1 cellular context compared by ENCODE assay signal in the genomic region with DNA sequence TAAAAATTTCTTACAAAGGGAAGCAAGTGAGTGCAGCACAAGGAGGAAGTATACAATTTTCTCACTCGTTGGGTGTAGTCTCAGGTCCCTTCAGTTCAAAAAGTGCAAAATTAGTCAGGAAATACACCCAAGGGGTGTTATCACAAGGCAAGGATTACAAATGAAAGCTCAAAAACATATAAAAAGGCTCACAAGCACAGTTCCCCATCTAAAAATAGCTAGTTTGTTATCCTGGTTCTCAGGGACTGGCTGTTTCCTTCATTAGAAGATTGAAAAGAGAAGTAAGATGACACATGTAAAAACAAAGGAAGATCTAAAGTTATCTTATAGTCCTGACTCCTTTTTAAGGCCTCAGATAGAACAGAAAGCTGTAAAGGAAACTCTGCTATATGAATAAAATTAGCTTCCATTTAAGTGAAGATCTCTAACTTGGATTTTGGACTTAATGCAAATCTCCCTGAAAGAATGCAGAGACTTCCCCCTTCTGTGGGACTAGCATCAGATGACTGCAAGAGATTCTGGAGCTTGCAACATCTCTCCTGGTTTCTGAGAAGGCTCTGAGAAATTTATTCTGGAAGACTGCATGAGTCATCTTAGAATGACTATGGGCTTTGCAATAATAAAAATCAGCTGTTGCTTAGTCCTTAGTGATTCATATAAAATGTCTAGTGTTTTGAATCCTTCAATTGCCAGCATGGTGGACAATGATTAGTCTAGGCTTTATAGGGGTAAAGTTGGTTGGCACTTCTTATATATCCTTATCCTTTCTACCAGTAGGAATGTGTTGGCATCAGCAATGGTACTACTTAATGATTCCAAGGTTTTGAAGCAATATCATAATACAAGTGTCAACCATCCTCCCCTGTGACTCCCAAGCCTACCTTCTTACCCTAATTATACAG.
TF ChIP-seq lines count a peak whose summit lies in the region.

No MANE protein-coding gene starts in this region.

TF ChIP-seq in K562, 482 proteins besides CTCF, POLR2A, EP300 and RAD21 (continued from another document):
- peak in 1 of 2 experiments; percentile 98; a peak in 2 of 4 replicates for TF ChIP-seq ZNF318 (IDR thresholded peaks at IDR 0.05; ENCODE audit: borderline replicate concordance in 1 of 2, low read depth in 1 of 2)
- TF ChIP-seq SMARCC2 (IDR thresholded peaks at IDR 0.05; ENCODE audit: low read depth) = peak; percentile 94
- no peak for TF ChIP-seq NR1H2 (CRISPR knock-in tag; IDR thresholded peaks at IDR 0.05)
- TF ChIP-seq HNRNPL (IDR thresholded peaks at IDR 0.05; ENCODE audit: low read depth, low read length) = no peak
- TF ChIP-seq RBFOX2 (IDR thresholded peaks at IDR 0.05; ENCODE audit: low read depth, low read length) = peak; percentile 50
- TF ChIP-seq SRSF9 (IDR thresholded peaks at IDR 0.05; ENCODE audit: borderline replicate concordance, low read depth, low read length) = no peak
- peak; percentile 31; the same call in 1 of the 2 replicates for TF ChIP-seq MECOM (CRISPR knock-in tag; IDR thresholded peaks at IDR 0.05)
- TF ChIP-seq NFE2L1 (tag; IDR thresholded peaks at IDR 0.05; ENCODE audit: borderline replicate concordance, low read depth) = peak; percentile 38; the same call in 1 of the 2 replicates
